31 cellular contexts compared by ENCODE assay signal in the genomic region with DNA sequence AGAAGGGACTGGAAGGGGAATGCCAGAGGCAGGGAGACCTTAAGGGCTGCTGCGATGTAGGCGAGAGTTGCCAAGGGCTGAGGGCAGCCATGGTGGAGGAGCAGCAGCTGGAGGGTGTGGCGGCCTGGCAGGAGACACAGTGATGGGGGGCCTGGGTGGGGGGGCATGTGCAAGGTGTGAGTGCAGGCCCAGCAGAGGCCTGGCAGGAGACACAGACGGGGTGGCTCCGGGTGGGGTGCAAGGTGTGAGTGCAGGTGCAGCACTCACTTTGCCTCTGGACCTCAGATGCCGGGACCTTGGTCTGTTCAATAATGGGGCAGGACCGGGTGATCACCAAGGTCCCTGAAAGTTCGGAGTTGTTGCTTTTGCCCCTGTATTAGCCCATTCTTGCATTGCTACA.
"Had no signal": no experiment of that assay in that cellular context is flagged by ENCODE, and none has a peak within 500 bp of the region (broad histone marks: within the 10 kb centered on the region; RNA-seq: fewer than 3 reads in every experiment).

No MANE protein-coding gene starts in this region.

- H3K4me3 ChIP-seq: adrenal gland, body of pancreas, colonic mucosa, ovary, right lobe of liver, upper lobe of left lung, vagina had no signal

- H3K4me3 Mint-ChIP-seq: activated CD4-positive, alpha-beta memory T cell treated with anti-CD3 and anti-CD28 coated beads for 36 hours; activated CD4-positive, alpha-beta T cell treated with anti-CD3 and anti-CD28 coated beads, Interleukin-2, amount 10 ng/mL, durations not matched to agents 24 days and 14 days; activated T-helper 1 cell treated with anti-CD3 and anti-CD28 coated beads, Interleukin-12 subunit alpha, Interleukin-12 subunit beta, Interleukin-2, Interleukin-4 antibody, amounts not matched to agents 30 ng/mL and 10 ng/mL and 1 ng/mL, durations not matched to agents 14 hours and 24 hours and 36 hours; nephron; stimulated activated memory B cell treated with anti-CD40 and anti-IgM and Interleukin-4, amounts not matched to agents 10 μg/mL and 1 μg/mL and 100 μg/mL, for 72 hours; stimulated activated naive CD8-positive, alpha-beta T cell treated with anti-CD3 and anti-CD28 coated beads, Interleukin-15, amount 100 ng/mL, for 72 hours; T-helper 17 cell had no signal

- H3K36me3 ChIP-seq: adrenal gland, colonic mucosa, neutrophil, ovary, right lobe of liver, upper lobe of left lung, vagina had no signal

- H3K9me3 Mint-ChIP-seq: activated CD4-positive, alpha-beta memory T cell treated with anti-CD3 and anti-CD28 coated beads for 36 hours; activated CD4-positive, alpha-beta T cell treated with anti-CD3 and anti-CD28 coated beads, Interleukin-2, amount 10 ng/mL, durations not matched to agents 24 days and 14 days; activated naive CD4-positive, alpha-beta T cell treated with anti-CD3 and anti-CD28 coated beads, Interleukin-2, amount 50 U/mL, for 72 hours; activated T-helper 1 cell treated with anti-CD3 and anti-CD28 coated beads, Interleukin-12 subunit alpha, Interleukin-12 subunit beta, Interleukin-2, Interleukin-4 antibody, amounts not matched to agents 30 ng/mL and 10 ng/mL and 1 ng/mL, durations not matched to agents 14 hours and 24 hours and 36 hours; nephron; stimulated activated memory B cell treated with anti-CD40 and anti-IgM and Interleukin-4, amounts not matched to agents 10 μg/mL and 1 μg/mL and 100 μg/mL, for 72 hours; stimulated activated naive CD8-positive, alpha-beta T cell treated with anti-CD3 and anti-CD28 coated beads, Interleukin-15, amount 100 ng/mL, for 72 hours had no signal

- H3K27me3 ChIP-seq: adrenal gland, body of pancreas, colonic mucosa, neutrophil, ovary, right lobe of liver, upper lobe of left lung, vagina had no signal

- H3K36me3 Mint-ChIP-seq: activated CD4-positive, alpha-beta memory T cell treated with anti-CD3 and anti-CD28 coated beads for 36 hours; activated naive CD4-positive, alpha-beta T cell treated with anti-CD3 and anti-CD28 coated beads, Interleukin-2, amount 50 U/mL, for 72 hours; stimulated activated memory B cell treated with anti-CD40 and anti-IgM and Interleukin-4, amounts not matched to agents 10 μg/mL and 1 μg/mL and 100 μg/mL, for 72 hours had no signal

- H3K9me3 ChIP-seq: adrenal gland, body of pancreas, colonic mucosa, neutrophil, ovary, right lobe of liver, upper lobe of left lung, vagina had no signal

- H3K4me1 ChIP-seq: adrenal gland, body of pancreas, colonic mucosa, right lobe of liver, upper lobe of left lung, vagina had no signal

- ATAC-seq: activated naive CD4-positive, alpha-beta T cell treated with anti-CD3 and anti-CD28 coated beads, Interleukin-2, amount 50 U/mL, for 72 hours; body of pancreas; left colon; right lobe of liver; stimulated activated memory B cell treated with anti-CD40 and anti-IgM and Interleukin-4, amounts not matched to agents 10 μg/mL and 1 μg/mL and 100 μg/mL, for 72 hours; stimulated activated naive CD8-positive, alpha-beta T cell treated with anti-CD3 and anti-CD28 coated beads, Interleukin-15, amount 100 ng/mL, for 72 hours; T-helper 17 cell had no signal

- DNase-seq: activated CD4-positive, alpha-beta memory T cell treated with anti-CD3 and anti-CD28 coated beads for 36 hours; activated CD4-positive, alpha-beta T cell treated with anti-CD3 and anti-CD28 coated beads, Interleukin-2, amount 10 ng/mL, durations not matched to agents 24 days and 14 days; activated CD4-positive, CD25-positive, alpha-beta regulatory T cell treated with anti-CD3 and anti-CD28 coated beads, Interleukin-2, amount 50 U/mL, for 72 hours; activated T-cell treated with anti-CD3 and anti-CD28 coated beads for 4 hours; aorta; body of pancreas; cerebellar nuclear complex; colonic mucosa; effector CD8-positive, alpha-beta T cell; left colon; mesenchymal stem cell; ovary; small intestine; stimulated activated CD4-positive, alpha-beta T cell treated with anti-CD3 and anti-CD28 coated beads, Interleukin-1b, Interleukin-23, amount 100 ng/mL, for 48 hours; stimulated activated CD4-positive, alpha-beta T cell treated with anti-CD3 and anti-CD28 coated beads, Interleukin-4, amount 100 ng/mL, for 4 hours; stimulated activated CD8-positive, alpha-beta memory T cell treated with anti-CD3 and anti-CD28 coated beads, Interleukin-4, amount 100 ng/mL, for 48 hours; stimulated activated naive CD8-positive, alpha-beta T cell treated with anti-CD3 and anti-CD28 coated beads, Interleukin-15, amount 100 ng/mL, for 72 hours; substantia nigra; SW 1271; T-helper 17 cell; T1000 had no signal

- H3K27ac ChIP-seq: adrenal gland, body of pancreas, colonic mucosa, neutrophil, ovary, right lobe of liver, upper lobe of left lung, vagina had no signal

- H3K4me1 Mint-ChIP-seq: activated CD4-positive, alpha-beta T cell treated with anti-CD3 and anti-CD28 coated beads, Interleukin-2, amount 10 ng/mL, durations not matched to agents 24 days and 14 days; nephron; stimulated activated memory B cell treated with anti-CD40 and anti-IgM and Interleukin-4, amounts not matched to agents 10 μg/mL and 1 μg/mL and 100 μg/mL, for 72 hours; stimulated activated naive CD8-positive, alpha-beta T cell treated with anti-CD3 and anti-CD28 coated beads, Interleukin-15, amount 100 ng/mL, for 72 hours had no signal

- H3K27me3 Mint-ChIP-seq: activated CD4-positive, alpha-beta memory T cell treated with anti-CD3 and anti-CD28 coated beads for 36 hours; activated CD4-positive, alpha-beta T cell treated with anti-CD3 and anti-CD28 coated beads, Interleukin-2, amount 10 ng/mL, durations not matched to agents 24 days and 14 days had no signal

- H3K27ac Mint-ChIP-seq: activated CD4-positive, alpha-beta memory T cell treated with anti-CD3 and anti-CD28 coated beads for 36 hours; activated CD4-positive, alpha-beta T cell treated with anti-CD3 and anti-CD28 coated beads, Interleukin-2, amount 10 ng/mL, durations not matched to agents 24 days and 14 days; activated naive CD4-positive, alpha-beta T cell treated with anti-CD3 and anti-CD28 coated beads, Interleukin-2, amount 50 U/mL, for 72 hours; activated T-helper 1 cell treated with anti-CD3 and anti-CD28 coated beads, Interleukin-12 subunit alpha, Interleukin-12 subunit beta, Interleukin-2, Interleukin-4 antibody, amounts not matched to agents 30 ng/mL and 10 ng/mL and 1 ng/mL, durations not matched to agents 14 hours and 24 hours and 36 hours; nephron; progenitor cell of endocrine pancreas; stimulated activated memory B cell treated with anti-CD40 and anti-IgM and Interleukin-4, amounts not matched to agents 10 μg/mL and 1 μg/mL and 100 μg/mL, for 72 hours; stimulated activated naive CD8-positive, alpha-beta T cell treated with anti-CD3 and anti-CD28 coated beads, Interleukin-15, amount 100 ng/mL, for 72 hours; T-helper 17 cell had no signal
